ENCODE assay signal across 14 cellular contexts in genomic region chr18:67463829-67464228, GRCh38. TPM values are rescaled to one million over a fixed set of nuclear protein-coding genes. Genes with fewer than 3 reads are reported as not detected.
DNase-seq lines count a peak whose midpoint lies in the region; ATAC-seq, FAIRE-seq and TF ChIP-seq lines count a peak whose summit lies in the region.
"Had no signal": no experiment of that assay in that cellular context is flagged by ENCODE, and none has a peak within 500 bp of the region (broad histone marks: within the 10 kb centered on the region; RNA-seq: fewer than 3 reads in every experiment).

No MANE protein-coding gene starts in this region.

- H3K4me3 Mint-ChIP-seq in MCF 10A (ENCODE audit: unreplicated experiment) = no peak overlapping the region
- H3K4me3 Mint-ChIP-seq: activated T-cell treated with anti-CD3 and anti-CD28 coated beads, Interleukin-2, amount 50 U/mL, for 72 hours; B cell had no signal

- H3K4me3 ChIP-seq in mammary epithelial cell (replicated peaks in 1 of 3; ENCODE audit: insufficient read depth in 1 of 3, low read depth in 2 of 3, low read length in 3 of 3) (no peak overlapping the region), NB4 (ENCODE audit: low read depth, low read length) (no peak overlapping the region), epithelial cell of proximal tubule (ENCODE audit: low read depth, low read length) (no peak overlapping the region)
- H3K4me3 ChIP-seq: colonic mucosa had no signal

- in situ Hi-C loops in mammary epithelial cell (cut with MboI; ENCODE audit: low sequenced_read_pairs in 2 of 2) = no loop called here

- dilution Hi-C loops in mammary epithelial cell (cut with HindIII; ENCODE audit: low sequenced_read_pairs) = no loop called here

- H3K9ac ChIP-seq in mammary epithelial cell (ENCODE audit: insufficient read depth, low read length) = no peak overlapping the region

- TF ChIP-seq POLR2A in NB4 (IDR thresholded peaks at IDR 0.05; ENCODE audit: extremely low read depth, insufficient read length) (no peak), GM12892 (IDR thresholded peaks at IDR 0.05; ENCODE audit: low read depth, low read length) (no peak)

- POLR2A ChIA-PET in MCF 10A (lab: Yijun Ruan, JAX) = no interaction called here

- no peaks in the 10 kb centered on the region for H3K27me3 Mint-ChIP-seq in MCF 10A (ENCODE audit: insufficient read depth, unreplicated experiment)

- no peak for ATAC-seq in HG02642 (IDR thresholded peaks at IDR 0.05; ENCODE audit: poor library complexity, unreplicated experiment)
- ATAC-seq: activated T-cell treated with anti-CD3 and anti-CD28 coated beads, Interleukin-2, amount 50 U/mL, for 72 hours had no signal

- no peaks in the 10 kb centered on the region for H3K79me2 ChIP-seq in mammary epithelial cell (ENCODE audit: insufficient read depth, low read length)

- H3K4me1 ChIP-seq in mammary epithelial cell (ENCODE audit: insufficient read depth, low read length) = no peaks in the 10 kb centered on the region
- H3K4me1 ChIP-seq: colonic mucosa had no signal

- peaks cover 6% of the 10 kb centered on the region for H3K36me3 Mint-ChIP-seq in MCF 10A (ENCODE audit: insufficient read depth, unreplicated experiment)

- H4K20me1 ChIP-seq in mammary epithelial cell (ENCODE audit: insufficient read depth, low read length) = no peaks in the 10 kb centered on the region

- DNase-seq in mammary epithelial cell (peak; percentile 17), MCF 10A (ENCODE audit: unreplicated experiment) (no peak), NB4 (ENCODE audit: low read depth) (peak; percentile 31), epithelial cell of proximal tubule (ENCODE audit: low read depth) (no peak), GM12892 (ENCODE audit: insufficient read length) (no peak), NCI-H2029 treated with DMSO at 0.1 percent for 48 hours (lab: John Stamatoyannopoulos, UW) (no peak), GM19238 (ENCODE audit: insufficient read length, low spot score) (no peak)
- DNase-seq: activated T-cell treated with anti-CD3 and anti-CD28 coated beads, Interleukin-2, amount 50 U/mL, for 72 hours; colonic mucosa; MM.1S; stimulated activated naive CD4-positive, alpha-beta T cell treated with Interleukin-2 at 50 U/mL for 16 hours had no signal

- H3K4me1 Mint-ChIP-seq in MCF 10A (ENCODE audit: insufficient read depth, unreplicated experiment) = no peaks in the 10 kb centered on the region

- 93% methylated on average over 2 of the region's 2 CpGs for WGBS in mammary epithelial cell (ENCODE audit: low coverage, missing lambda C conversion rate)

- H3K9me3 Mint-ChIP-seq in MCF 10A (ENCODE audit: unreplicated experiment) = peaks cover 7% of the 10 kb centered on the region

- no peaks in the 10 kb centered on the region for H3K36me3 ChIP-seq in mammary epithelial cell (ENCODE audit: insufficient read depth, low read length)
- H3K36me3 ChIP-seq: colonic mucosa had no signal

- TF ChIP-seq CTCF in mammary epithelial cell (conservative IDR thresholded peaks at IDR 0.05 in 1 of 2, IDR thresholded peaks at IDR 0.05 in 1 of 2; ENCODE audit: extremely low read depth in 1 of 2, insufficient read depth in 1 of 2, low read depth in 1 of 2, low read length in 2 of 2) (peak; percentile 28 to 40), MCF 10A (IDR thresholded peaks at IDR 0.05; ENCODE audit: unreplicated experiment) (no peak), NB4 (IDR thresholded peaks at IDR 0.05; ENCODE audit: low read depth, low read length) (peak; percentile 41), epithelial cell of proximal tubule (conservative IDR thresholded peaks at IDR 0.05; ENCODE audit: low read depth, low read length) (peak; percentile 65)

- H3K27ac ChIP-seq in mammary epithelial cell (ENCODE audit: insufficient read depth, low read depth, low read length) = no peak overlapping the region
- H3K27ac ChIP-seq: colonic mucosa had no signal

- CTCF ChIA-PET in mammary epithelial cell (lab: Charles Lee; ENCODE audit: low non-redundant PET) (interaction anchor here (0.6 kb wide), 1 partner anchor 646 kb away, joined by 4 read pairs; no protein-coding TSS in a partner anchor), MCF 10A (lab: Yijun Ruan, JAX) (no interaction called here)

- intact Hi-C loops in mammary epithelial cell (cut with micrococcal nuclease) (loop anchor here (10.0 kb wide), 1 partner anchor 249 kb away; no protein-coding TSS in a partner anchor), MCF 10A (cut with micrococcal nuclease) (no loop called here)

- H3K9me3 ChIP-seq in mammary epithelial cell (replicated peaks; ENCODE audit: insufficient read depth, low read length) = no peaks in the 10 kb centered on the region
- H3K9me3 ChIP-seq: colonic mucosa had no signal

- H3K4me2 ChIP-seq in mammary epithelial cell (ENCODE audit: insufficient read depth, low read depth, low read length) = no peak overlapping the region

- H3K27me3 ChIP-seq in mammary epithelial cell (ENCODE audit: insufficient read depth, low read length) = no peaks in the 10 kb centered on the region
- H3K27me3 ChIP-seq: colonic mucosa had no signal

- H3K27ac Mint-ChIP-seq in MCF 10A (ENCODE audit: low read depth, unreplicated experiment) = no peak overlapping the region
- H3K27ac Mint-ChIP-seq: activated T-cell treated with anti-CD3 and anti-CD28 coated beads, Interleukin-2, amount 50 U/mL, for 72 hours; B cell had no signal

- no peak overlapping the region for H2AFZ ChIP-seq in mammary epithelial cell (ENCODE audit: low read depth, low read length)

- no peak for FAIRE-seq in GM12892 (lab: Jason Lieb, UNC)

- BruUV-seq in mammary epithelial cell (replicated peaks; lab: Mats Ljungman, UMichigan) (no TSS peak), MCF 10A (replicated peaks; lab: Mats Ljungman, UMichigan) (no TSS peak)

RNA-seq across cellular contexts. Expression of gene DSEL, which starts 52.7 kb away (rescaled TPM):
- 1 to 10 TPM; 4.8 to 6.0 TPM for total RNA-seq in mammary epithelial cell
- polyA plus RNA-seq in mammary epithelial cell = 3.6 TPM
- 11.2 TPM for polyA minus RNA-seq in mammary epithelial cell
- total RNA-seq in MCF 10A (2022) = 14.9 and 19.0 TPM in 2 replicates
- 7.1 and 8.2 TPM in 2 replicates for total RNA-seq in epithelial cell of proximal tubule
- not detected for polyA plus RNA-seq in GM12892 (2012; ENCODE audit: missing spikeins)
- total RNA-seq: OCI-LY7 had no signal

Comparison
In these comparisons a context has a peak if more than half of its experiments do, and no peak if none do; other contexts are left out.
1. DNase-seq: peak in mammary epithelial cell (single experiment) and NB4 (single experiment); none in MCF 10A (single experiment), epithelial cell of proximal tubule (single experiment), GM12892 (single experiment), NCI-H2029 treated with DMSO at 0.1 percent for 48 hours (single experiment) and GM19238 (single experiment).